Comparison of ENCODE assay signal across 15 cellular contexts in the genomic region with DNA sequence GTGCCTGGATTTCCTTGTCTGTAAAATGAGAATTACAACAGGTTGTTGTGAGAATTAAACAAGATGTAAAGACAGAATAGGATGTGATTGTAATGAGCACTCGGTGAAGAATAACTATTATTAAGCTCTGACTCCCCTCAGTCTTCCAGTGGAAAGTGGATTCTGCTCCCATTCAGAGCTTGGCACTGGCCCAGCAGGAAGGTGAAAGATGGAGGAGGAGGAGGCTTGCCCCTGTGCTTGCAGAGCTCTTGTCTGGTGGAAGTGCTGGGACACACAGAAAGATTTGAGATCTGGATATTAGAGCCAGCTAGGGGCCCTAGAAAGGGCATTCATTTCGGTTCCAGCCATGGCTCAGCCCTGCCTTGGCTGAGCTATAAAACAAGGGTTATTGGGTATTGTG. TPM values are rescaled to one million over a fixed set of nuclear protein-coding genes. Genes with fewer than 3 reads are reported as not detected.
A peak's percentile ranks its signal among the peaks of the same experiment; 100 is the strongest.
DNase-seq lines count a peak whose midpoint lies in the region; ATAC-seq and TF ChIP-seq lines count a peak whose summit lies in the region.
"Had no signal": no experiment of that assay in that cellular context is flagged by ENCODE, and none has a peak within 500 bp of the region (broad histone marks: within the 10 kb centered on the region; RNA-seq: fewer than 3 reads in every experiment).

No MANE protein-coding gene starts in this region.

- ATAC-seq in WTC11 (no peak), GM21723 (IDR thresholded peaks at IDR 0.05; ENCODE audit: unreplicated experiment) (no peak)
- no peak for ATAC-seq in activated T-cell treated with anti-CD3 and anti-CD28 coated beads, Interleukin-2, amount 50 U/mL, for 4 hours
- ATAC-seq: stimulated activated memory B cell treated with anti-CD40 and anti-IgM and Interleukin-4, amounts not matched to agents 10 μg/mL and 1 μg/mL and 100 μg/mL, for 72 hours had no signal

- H3K36me3 ChIP-seq in HEK293 (ENCODE audit: control insufficient read depth in 2 of 2, insufficient read depth in 1 of 2, low read length in 2 of 2): peaks cover 0 to 68% of the 10 kb centered on the region in 2 experiments; a peak in 1 of 3 replicates
- H3K36me3 ChIP-seq in iPS DF 6.9 (ENCODE audit: control insufficient read depth, insufficient read depth, low read length): peaks cover 11% of the 10 kb centered on the region; the same call in 1 of the 2 replicates
- peaks cover 22 to 79% (median 49%) of the 10 kb centered on the region in 4 donors for H3K36me3 ChIP-seq in stomach

- CTCF ChIA-PET in HEK293 (lab: Yijun Ruan, JAX) (interaction anchor here (0.6 to 2.5 kb wide), 12 partner anchors 10 to 489 kb away, joined by 3 to 8 read pairs (median 6); partner anchors contain the start of genes PHLDB1 and UBE4A), WTC11 (lab: Charles Lee) (interaction anchor here (0.8 to 7.9 kb wide), 17 partner anchors 9 to 467 kb away, joined by 3 to 127 read pairs (median 8); partner anchors contain the start of genes CENATAC, DDX6 and PHLDB1)
- CTCF ChIA-PET in activated naive CD4-positive, alpha-beta T cell treated with anti-CD3 and anti-CD28 coated beads for 36 hours (lab: Charles Lee): interaction anchor here (0.6 to 2.7 kb wide), 7 partner anchors 14 to 465 kb away, joined by 3 to 8 read pairs (median 3); no protein-coding TSS in a partner anchor

- WGBS in iPS DF 6.9 (ENCODE audit: insufficient coverage, insufficient read length): no CpG with 5 or more reads among the region's 2 CpGs
- WGBS in stomach, 5 donors: 67 to 78% (median 74%) methylated on average over 1 to 2 of the region's 2 CpGs

- H3K4me3 ChIP-seq in HEK293 (ENCODE audit: low read depth, low read length) (no peak overlapping the region), iPS DF 6.9 (ENCODE audit: low read length) (peak overlapping the region; percentile 34; the same call in 1 of the 2 replicates), stomach (peak overlapping the region; percentile 32 to 40 (median 36))

- no peak for TF ChIP-seq POLR2A in stomach (IDR thresholded peaks at IDR 0.05)

- H3K27ac ChIP-seq in HEK293 (ENCODE audit: extremely low read depth, low read depth, low read length) (no peak overlapping the region), iPS DF 6.9 (ENCODE audit: low read length) (no peak overlapping the region), stomach (peak overlapping the region in 3 of 5 donors; percentile 68 to 76 (median 74))
- H3K27ac ChIP-seq: BLaER1 treated with 17β-estradiol and CSF1 and Interleukin-3, amounts not matched to agents 10 nM and 100 nM; parathyroid adenoma had no signal

- no peaks in the 10 kb centered on the region for H3K27me3 Mint-ChIP-seq in WTC11 (ENCODE audit: low read depth)
- H3K27me3 Mint-ChIP-seq in glutamatergic neuron (ENCODE audit: unreplicated experiment): peaks cover 14% of the 10 kb centered on the region
- H3K27me3 Mint-ChIP-seq in activated naive CD4-positive, alpha-beta T cell treated with anti-CD3 and anti-CD28 coated beads for 36 hours (ENCODE audit: low read depth): no peaks in the 10 kb centered on the region
- no peaks in the 10 kb centered on the region for H3K27me3 Mint-ChIP-seq in activated T-cell treated with anti-CD3 and anti-CD28 coated beads, Interleukin-2, amount 50 U/mL, for 4 hours (ENCODE audit: low read depth)

- POLR2A ChIA-PET in HEK293 (lab: Yijun Ruan, JAX) (interaction anchor here (0.5 to 6.5 kb wide), 7 partner anchors 12 to 529 kb away, joined by 3 to 67 read pairs (median 4); partner anchors contain the start of genes PHLDB1 and UBE4A), WTC11 (lab: Charles Lee) (interaction anchor here (1.4 to 5.0 kb wide), 11 partner anchors 10 to 362 kb away, joined by 4 to 75 read pairs (median 8); partner anchors contain the start of genes ARCN1, CENATAC and PHLDB1)

- intact Hi-C loops in stomach (cut with DNase I; ENCODE audit: low total_unique reads): no loop called here
- intact Hi-C loops in activated naive CD4-positive, alpha-beta T cell treated with anti-CD3 and anti-CD28 coated beads for 36 hours (cut with micrococcal nuclease): no loop called here

- TF ChIP-seq CTCF in HEK293 (tag by site-specific recombination; IDR thresholded peaks at IDR 0.05) (no peak), WTC11 (IDR thresholded peaks at IDR 0.05) (no peak), stomach (IDR thresholded peaks at IDR 0.05) (no peak), glutamatergic neuron (IDR thresholded peaks at IDR 0.05; ENCODE audit: partially characterized antibody, unreplicated experiment) (no peak)

- no peaks in the 10 kb centered on the region for H3K9me3 Mint-ChIP-seq in WTC11
- peaks cover 3% of the 10 kb centered on the region for H3K9me3 Mint-ChIP-seq in glutamatergic neuron (ENCODE audit: unreplicated experiment)
- no peaks in the 10 kb centered on the region for H3K9me3 Mint-ChIP-seq in activated naive CD4-positive, alpha-beta T cell treated with anti-CD3 and anti-CD28 coated beads for 36 hours
- no peaks in the 10 kb centered on the region for H3K9me3 Mint-ChIP-seq in activated T-cell treated with anti-CD3 and anti-CD28 coated beads, Interleukin-2, amount 50 U/mL, for 4 hours
- H3K9me3 Mint-ChIP-seq: stimulated activated memory B cell treated with anti-CD40 and anti-IgM and Interleukin-4, amounts not matched to agents 10 μg/mL and 1 μg/mL and 100 μg/mL, for 72 hours had no signal

- H3K4me3 Mint-ChIP-seq in WTC11: peak overlapping the region; percentile 73
- no peak overlapping the region for H3K4me3 Mint-ChIP-seq in glutamatergic neuron (ENCODE audit: unreplicated experiment)
- H3K4me3 Mint-ChIP-seq in activated naive CD4-positive, alpha-beta T cell treated with anti-CD3 and anti-CD28 coated beads for 36 hours: no peak overlapping the region
- H3K4me3 Mint-ChIP-seq in activated T-cell treated with anti-CD3 and anti-CD28 coated beads, Interleukin-2, amount 50 U/mL, for 4 hours: no peak overlapping the region
- H3K4me3 Mint-ChIP-seq: stimulated activated memory B cell treated with anti-CD40 and anti-IgM and Interleukin-4, amounts not matched to agents 10 μg/mL and 1 μg/mL and 100 μg/mL, for 72 hours had no signal

- peaks cover 7% of the 10 kb centered on the region; the same call in 1 of the 2 replicates for H3K4me1 ChIP-seq in HEK293 (ENCODE audit: control insufficient read depth, insufficient read depth, low read length)
- H3K4me1 ChIP-seq in iPS DF 6.9 (ENCODE audit: control insufficient read depth, insufficient read depth, low read length): peaks cover 11% of the 10 kb centered on the region; the same call in 1 of the 2 replicates
- peaks cover 18 to 57% (median 43%) of the 10 kb centered on the region in 4 donors for H3K4me1 ChIP-seq in stomach

- H3K27ac Mint-ChIP-seq in WTC11 (peak overlapping the region; percentile 84), glutamatergic neuron (ENCODE audit: unreplicated experiment) (no peak overlapping the region)
- H3K27ac Mint-ChIP-seq in activated naive CD4-positive, alpha-beta T cell treated with anti-CD3 and anti-CD28 coated beads for 36 hours: no peak overlapping the region
- H3K27ac Mint-ChIP-seq: stimulated activated memory B cell treated with anti-CD40 and anti-IgM and Interleukin-4, amounts not matched to agents 10 μg/mL and 1 μg/mL and 100 μg/mL, for 72 hours had no signal

- DNase-seq in WTC11 (ENCODE audit: low spot score): no peak
- DNase-seq in iPS DF 6.9 (ENCODE audit: low read depth, low spot score): no peak
- DNase-seq in stomach: no peak
- DNase-seq in glutamatergic neuron: no peak
- DNase-seq in activated naive CD4-positive, alpha-beta T cell treated with anti-CD3 and anti-CD28 coated beads for 36 hours: no peak
- DNase-seq in activated T-cell treated with anti-CD3 and anti-CD28 coated beads, Interleukin-2, amount 50 U/mL, for 4 hours: no peak
- DNase-seq: effector CD8-positive, alpha-beta T cell; mammary epithelial cell; NCI-H1694 treated with DMSO at 0.1 percent for 48 hours had no signal

- H3K36me3 Mint-ChIP-seq in WTC11 (peaks cover 23% of the 10 kb centered on the region; the same call in 1 of the 2 replicates), glutamatergic neuron (ENCODE audit: unreplicated experiment) (peaks cover 13% of the 10 kb centered on the region)
- H3K36me3 Mint-ChIP-seq in activated naive CD4-positive, alpha-beta T cell treated with anti-CD3 and anti-CD28 coated beads for 36 hours (ENCODE audit: low read depth): no peaks in the 10 kb centered on the region
- H3K36me3 Mint-ChIP-seq in activated T-cell treated with anti-CD3 and anti-CD28 coated beads, Interleukin-2, amount 50 U/mL, for 4 hours (ENCODE audit: insufficient read depth): no peaks in the 10 kb centered on the region
- H3K36me3 Mint-ChIP-seq: stimulated activated memory B cell treated with anti-CD40 and anti-IgM and Interleukin-4, amounts not matched to agents 10 μg/mL and 1 μg/mL and 100 μg/mL, for 72 hours had no signal

- H3K27me3 ChIP-seq in iPS DF 6.9 (ENCODE audit: control insufficient read depth, insufficient read depth, low read length) (no peaks in the 10 kb centered on the region), stomach (no peaks in the 10 kb centered on the region)
- H3K27me3 ChIP-seq: BLaER1 treated with 17β-estradiol and CSF1 and Interleukin-3, amounts not matched to agents 10 nM and 100 nM had no signal

- no peaks in the 10 kb centered on the region for H3K9me3 ChIP-seq in HEK293 (ENCODE audit: control insufficient read depth, insufficient read depth, low read depth, low read length)
- no peaks in the 10 kb centered on the region for H3K9me3 ChIP-seq in iPS DF 6.9 (ENCODE audit: control insufficient read depth, insufficient read depth, low read length)
- H3K9me3 ChIP-seq in stomach: no peaks in the 10 kb centered on the region
- H3K9me3 ChIP-seq: BLaER1 treated with 17β-estradiol and CSF1 and Interleukin-3, amounts not matched to agents 10 nM and 100 nM had no signal

- TF ChIP-seq EP300 in stomach (IDR thresholded peaks at IDR 0.05): no peak

- H3K4me1 Mint-ChIP-seq in WTC11 (peaks cover 29% of the 10 kb centered on the region), glutamatergic neuron (ENCODE audit: low read depth, unreplicated experiment) (peaks cover 6% of the 10 kb centered on the region)
- no peaks in the 10 kb centered on the region for H3K4me1 Mint-ChIP-seq in activated naive CD4-positive, alpha-beta T cell treated with anti-CD3 and anti-CD28 coated beads for 36 hours (ENCODE audit: low read depth)
- H3K4me1 Mint-ChIP-seq in activated T-cell treated with anti-CD3 and anti-CD28 coated beads, Interleukin-2, amount 50 U/mL, for 4 hours (ENCODE audit: low read depth): peaks cover 1% of the 10 kb centered on the region
- H3K4me1 Mint-ChIP-seq: stimulated activated memory B cell treated with anti-CD40 and anti-IgM and Interleukin-4, amounts not matched to agents 10 μg/mL and 1 μg/mL and 100 μg/mL, for 72 hours had no signal

RNA-seq across cellular contexts. Expression of gene PHLDB1, which starts 28.2 kb away (rescaled TPM):
- total RNA-seq in WTC11 (2021): 70.4 to 83.1 TPM (median 71.5 TPM) in 3 replicates
- 100 to 1,000 TPM in 1 of 5 donors, 10 to 100 TPM in 4; 34.4 to 291 (median 50.2) TPM for total RNA-seq in stomach
- polyA plus RNA-seq in stomach: 10 to 100 TPM; 28.4 to 43.1 (median 39.7) TPM
- total RNA-seq in glutamatergic neuron (ENCODE audit: unreplicated experiment): 78.4 TPM
- 1 to 10 TPM; 2.0 TPM for total RNA-seq in activated naive CD4-positive, alpha-beta T cell treated with anti-CD3 and anti-CD28 coated beads for 36 hours
- total RNA-seq in activated T-cell treated with anti-CD3 and anti-CD28 coated beads, Interleukin-2, amount 50 U/mL, for 4 hours: 1 to 10 TPM in 2 of 3 donors, under 1 TPM in 1; 0.90 to 1.9 (median 1.3) TPM

RNA-seq across cellular contexts. Expression of gene TREH, which starts 43.8 kb away (rescaled TPM):
- total RNA-seq in WTC11 (2021): 0.09 TPM in 1 of 3 replicates, not detected in the others
- total RNA-seq in stomach: under 1 TPM in 1 of 5 donors, not detected in 4; 0.45 TPM
- polyA plus RNA-seq in stomach: 1 to 10 TPM in 2 of 3 donors, under 1 TPM in 1; 0.76 to 2.2 (median 1.4) TPM
- not detected for total RNA-seq in glutamatergic neuron (ENCODE audit: unreplicated experiment)
- not detected for total RNA-seq in activated naive CD4-positive, alpha-beta T cell treated with anti-CD3 and anti-CD28 coated beads for 36 hours
- not detected for total RNA-seq in activated T-cell treated with anti-CD3 and anti-CD28 coated beads, Interleukin-2, amount 50 U/mL, for 4 hours
- total RNA-seq: frontal cortex had no signal
- polyA plus RNA-seq: mammary epithelial cell had no signal

Comparison
In these comparisons a context has a peak if more than half of its experiments do, and no peak if none do; other contexts are left out.
1. H3K27ac ChIP-seq: peak in stomach (3 of 5); none in HEK293 (single experiment) and iPS DF 6.9 (single experiment).
2. RNA of gene PHLDB1, which starts 28.2 kb away (total RNA-seq): 70.4 to 83.1 TPM in WTC11, 78.4 TPM in glutamatergic neuron (single experiment) and 34.4 to 291 TPM in stomach; 2.0 TPM in activated naive CD4-positive, alpha-beta T cell treated with anti-CD3 and anti-CD28 coated beads for 36 hours and 0.90 to 1.9 TPM in activated T-cell treated with anti-CD3 and anti-CD28 coated beads, Interleukin-2, amount 50 U/mL, for 4 hours; every median in the first group is over 10 times any median in the second.